Comparison of ENCODE assay signal across 22 cellular contexts in the genomic region with DNA sequence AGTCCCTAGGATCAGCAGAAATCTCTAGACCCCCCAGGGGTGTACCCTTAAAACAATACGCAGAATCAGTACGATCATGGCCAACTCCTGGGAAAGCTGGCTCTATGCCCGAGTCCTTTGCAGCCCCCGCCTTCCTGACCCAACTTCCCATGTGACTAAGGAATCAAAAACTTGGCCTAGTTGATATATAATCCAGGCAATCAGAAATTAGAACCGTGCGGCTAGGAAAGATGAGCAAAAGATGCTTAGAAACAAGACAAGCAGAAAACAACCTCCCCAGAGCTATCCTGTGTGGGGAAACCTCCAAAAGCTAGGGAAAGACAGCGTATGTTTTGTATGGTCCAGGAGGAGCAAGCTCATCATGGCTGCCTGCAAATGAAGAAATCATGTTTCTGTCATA.
"Had no signal": no experiment of that assay in that cellular context is flagged by ENCODE, and none has a peak within 500 bp of the region (broad histone marks: within the 10 kb centered on the region; RNA-seq: fewer than 3 reads in every experiment).

No MANE protein-coding gene starts in this region.

- H3K9me3 ChIP-seq: adrenal gland, breast epithelium had no signal

- DNase-seq: activated CD4-positive, alpha-beta T cell treated with anti-CD3 and anti-CD28 coated beads for 48 hours; activated CD4-positive, alpha-beta T cell treated with anti-CD3 and anti-CD28 coated beads, Interleukin-2, amount 50 U/mL, for 4 hours; activated CD4-positive, CD25-positive, alpha-beta regulatory T cell treated with anti-CD3 and anti-CD28 coated beads, Interleukin-2, amount 50 U/mL, for 72 hours; activated CD8-positive, alpha-beta memory T cell treated with anti-CD3 and anti-CD28 coated beads, Interleukin-2, amount 50 U/mL, for 48 hours; activated CD8-positive, alpha-beta T cell treated with anti-CD3 and anti-CD28 coated beads, Interleukin-2, amount 10 ng/mL, durations not matched to agents 7 days and 5 days; activated naive CD4-positive, alpha-beta T cell treated with anti-CD3 and anti-CD28 coated beads, Interleukin-2, amount 50 U/mL, for 16 hours; activated naive CD8-positive, alpha-beta T cell treated with anti-CD3 and anti-CD28 coated beads, Interleukin-2, amount 10 ng/mL, durations not matched to agents 7 days and 5 days; activated T-cell treated with anti-CD3 and anti-CD28 coated beads, Interleukin-2, amount 50 U/mL, for 1 hour; adrenal gland; anterior cingulate cortex; caudate nucleus; Karpas-422; MM.1S; NCI-H1105; NCI-H1436; NCI-H1694 treated with DMSO at 0.1 percent for 48 hours; NCI-H2029 treated with DMSO at 0.1 percent for 48 hours; NCI-H345; NCI-H510A treated with DMSO at 0.1 percent for 48 hours; PC-3; SIG-M5 had no signal

- H3K4me1 ChIP-seq: adrenal gland, breast epithelium had no signal

- H3K36me3 ChIP-seq: adrenal gland, breast epithelium had no signal

- H3K4me3 ChIP-seq: adrenal gland, breast epithelium had no signal

- ATAC-seq: activated CD8-positive, alpha-beta T cell treated with anti-CD3 and anti-CD28 coated beads, Interleukin-2, amount 10 ng/mL, durations not matched to agents 7 days and 5 days; PC-3 had no signal

- H3K27me3 ChIP-seq: adrenal gland, breast epithelium had no signal

- H3K27ac ChIP-seq: adrenal gland had no signal
